In genomic region chr5:102956599-102956998, GRCh38 we compare ENCODE assay signal across 1 cellular context.
TF ChIP-seq lines count a peak whose summit lies in the region.

No MANE protein-coding gene starts in this region.

TF ChIP-seq in HepG2, 621 proteins besides CTCF, POLR2A, EP300 and RAD21 (continued from another document):
- TF ChIP-seq MAFK (conservative IDR thresholded peaks at IDR 0.05 in 1 of 2, IDR thresholded peaks at IDR 0.05 in 1 of 2; ENCODE audit: low read length in 2 of 2): peak; percentile 77 to 93
- TF ChIP-seq, protein P1, sequence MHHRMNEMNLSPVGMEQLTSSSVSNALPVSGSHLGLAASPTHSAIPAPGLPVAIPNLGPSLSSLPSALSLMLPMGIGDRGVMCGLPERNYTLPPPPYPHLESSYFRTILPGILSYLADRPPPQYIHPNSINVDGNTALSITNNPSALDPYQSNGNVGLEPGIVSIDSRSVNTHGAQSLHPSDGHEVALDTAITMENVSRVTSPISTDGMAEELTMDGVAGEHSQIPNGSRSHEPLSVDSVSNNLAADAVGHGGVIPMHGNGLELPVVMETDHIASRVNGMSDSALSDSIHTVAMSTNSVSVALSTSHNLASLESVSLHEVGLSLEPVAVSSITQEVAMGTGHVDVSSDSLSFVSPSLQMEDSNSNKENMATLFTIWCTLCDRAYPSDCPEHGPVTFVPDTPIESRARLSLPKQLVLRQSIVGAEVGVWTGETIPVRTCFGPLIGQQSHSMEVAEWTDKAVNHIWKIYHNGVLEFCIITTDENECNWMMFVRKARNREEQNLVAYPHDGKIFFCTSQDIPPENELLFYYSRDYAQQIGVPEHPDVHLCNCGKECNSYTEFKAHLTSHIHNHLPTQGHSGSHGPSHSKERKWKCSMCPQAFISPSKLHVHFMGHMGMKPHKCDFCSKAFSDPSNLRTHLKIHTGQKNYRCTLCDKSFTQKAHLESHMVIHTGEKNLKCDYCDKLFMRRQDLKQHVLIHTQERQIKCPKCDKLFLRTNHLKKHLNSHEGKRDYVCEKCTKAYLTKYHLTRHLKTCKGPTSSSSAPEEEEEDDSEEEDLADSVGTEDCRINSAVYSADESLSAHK (CRISPR knock-in tag; IDR thresholded peaks at IDR 0.05; ENCODE audit: borderline replicate concordance): no peak
- peak; percentile 86 for TF ChIP-seq MAFF (IDR thresholded peaks at IDR 0.05; ENCODE audit: low read depth, low read length)
- TF ChIP-seq JARID2 (CRISPR knock-in tag; IDR thresholded peaks at IDR 0.05; ENCODE audit: insufficient replicate concordance): no peak
- TF ChIP-seq SYNCRIP (IDR thresholded peaks at IDR 0.05; ENCODE audit: insufficient read depth, low read depth, low read length): no peak
- TF ChIP-seq, protein P2, sequence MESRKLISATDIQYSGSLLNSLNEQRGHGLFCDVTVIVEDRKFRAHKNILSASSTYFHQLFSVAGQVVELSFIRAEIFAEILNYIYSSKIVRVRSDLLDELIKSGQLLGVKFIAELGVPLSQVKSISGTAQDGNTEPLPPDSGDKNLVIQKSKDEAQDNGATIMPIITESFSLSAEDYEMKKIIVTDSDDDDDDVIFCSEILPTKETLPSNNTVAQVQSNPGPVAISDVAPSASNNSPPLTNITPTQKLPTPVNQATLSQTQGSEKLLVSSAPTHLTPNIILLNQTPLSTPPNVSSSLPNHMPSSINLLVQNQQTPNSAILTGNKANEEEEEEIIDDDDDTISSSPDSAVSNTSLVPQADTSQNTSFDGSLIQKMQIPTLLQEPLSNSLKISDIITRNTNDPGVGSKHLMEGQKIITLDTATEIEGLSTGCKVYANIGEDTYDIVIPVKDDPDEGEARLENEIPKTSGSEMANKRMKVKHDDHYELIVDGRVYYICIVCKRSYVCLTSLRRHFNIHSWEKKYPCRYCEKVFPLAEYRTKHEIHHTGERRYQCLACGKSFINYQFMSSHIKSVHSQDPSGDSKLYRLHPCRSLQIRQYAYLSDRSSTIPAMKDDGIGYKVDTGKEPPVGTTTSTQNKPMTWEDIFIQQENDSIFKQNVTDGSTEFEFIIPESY (CRISPR knock-in tag; IDR thresholded peaks at IDR 0.05): no peak
- no peak for TF ChIP-seq ZNF569 (CRISPR knock-in tag; IDR thresholded peaks at IDR 0.05; ENCODE audit: borderline replicate concordance)
- TF ChIP-seq ZFP62 (CRISPR knock-in tag; IDR thresholded peaks at IDR 0.05): no peak
